Comparison of ENCODE assay signal across 8 cellular contexts in genomic region chr17:43908111-43908721, GRCh38. TPM values are rescaled to one million over a fixed set of nuclear protein-coding genes. Genes with fewer than 3 reads are reported as not detected.
DNase-seq lines count a peak whose midpoint lies in the region; ATAC-seq, FAIRE-seq and TF ChIP-seq lines count a peak whose summit lies in the region.

No MANE protein-coding gene starts in this region.

- H3K4me1 Mint-ChIP-seq in naive B cell = peaks cover 14 to 20% (median 17%) of the 10 kb centered on the region in 3 donors

- H3K4me3 Mint-ChIP-seq in naive B cell = peak overlapping the region in 7 of 8 donors; percentile 48 to 87 (median 78)

- H3K9me3 Mint-ChIP-seq in naive B cell = no peaks in the 10 kb centered on the region

- no peak for DNase-seq in GM19239 (ENCODE audit: insufficient read length, low spot score)
- DNase-seq in NCI-H82 (lab: John Stamatoyannopoulos, UW) = peak; percentile 91
- peak; percentile 18 to 29 for DNase-seq in activated T-helper 1 cell treated with anti-CD3 and anti-CD28 coated beads, Interleukin-2, amount 50 U/mL, for 16 hours (ENCODE audit: low read depth in 1 of 2, low spot score in 1 of 2)
- peak; percentile 69 for DNase-seq in fibroblast of mammary gland (ENCODE audit: low read depth)
- peak; percentile 12 for DNase-seq in naive B cell
- DNase-seq in GF-D8 (lab: John Stamatoyannopoulos, UW) = no peak

- H3K27ac Mint-ChIP-seq in naive B cell = no peak overlapping the region

- H3K27ac ChIP-seq in temporal lobe (ENCODE audit: low read depth, low read length) = peak overlapping the region; percentile 97

- TF ChIP-seq CTCF in fibroblast of mammary gland (conservative IDR thresholded peaks at IDR 0.05; ENCODE audit: control insufficient read depth, insufficient read depth, low read depth, low read length) = no peak

- H3K36me3 Mint-ChIP-seq in naive B cell = no peaks in the 10 kb centered on the region

- peaks cover 15 to 52% (median 35%) of the 10 kb centered on the region in 3 donors for H3K27me3 Mint-ChIP-seq in naive B cell

- H3K4me3 ChIP-seq in fibroblast of mammary gland (ENCODE audit: control insufficient read depth, low read depth, low read length) = no peak overlapping the region

- peak; percentile 30 to 45 for ATAC-seq in naive B cell (ENCODE audit: low read depth in 2 of 2)
- ATAC-seq in HG02970 (IDR thresholded peaks at IDR 0.05; ENCODE audit: low FRiP score, unreplicated experiment) = no peak

- peak; percentile 52 for FAIRE-seq in GM19239 (lab: Jason Lieb, UNC)

RNA-seq across cellular contexts. Expression of gene MPP2, which starts 0.9 kb away (rescaled TPM):
- under 1 TPM in 1 of 6 donors, not detected in 5; 0.18 TPM for polyA plus RNA-seq in naive B cell (ENCODE audit: low read depth in 6 of 6)
- 16.0 TPM for total RNA-seq in temporal lobe

RNA-seq across cellular contexts. Expression of gene PPY, which starts 34.1 kb away (rescaled TPM):
- not detected for polyA plus RNA-seq in naive B cell (ENCODE audit: low read depth in 6 of 6)
- total RNA-seq in temporal lobe = not detected

RNA-seq across cellular contexts. Expression of gene PYY, which starts 45.5 kb away (rescaled TPM):
- not detected for polyA plus RNA-seq in naive B cell (ENCODE audit: low read depth in 6 of 6)
- total RNA-seq in temporal lobe = not detected

Comparison
In these comparisons a context has a peak if more than half of its experiments do, and no peak if none do; other contexts are left out.
1. DNase-seq: peak in NCI-H82 (single experiment), activated T-helper 1 cell treated with anti-CD3 and anti-CD28 coated beads, Interleukin-2, amount 50 U/mL, for 16 hours (2 of 2), fibroblast of mammary gland (single experiment) and naive B cell (single experiment); none in GM19239 (single experiment) and GF-D8 (single experiment).